Comparison of ENCODE assay signal across 8 cellular contexts in genomic region chr13:29923554-29924481, GRCh38.
DNase-seq lines count a peak whose midpoint lies in the region; ATAC-seq, FAIRE-seq and TF ChIP-seq lines count a peak whose summit lies in the region.

No MANE protein-coding gene starts in this region.

- ATAC-seq in GM21381 (IDR thresholded peaks at IDR 0.05; ENCODE audit: unreplicated experiment) (no peak), HG03045 (IDR thresholded peaks at IDR 0.05; ENCODE audit: unreplicated experiment) (no peak)

- no peak overlapping the region for H3K4me3 Mint-ChIP-seq in T-helper 2 cell treated with Interferon-gamma antibody and Interleukin-4, amounts not matched to agents 5 μg/mL and 100 μg/mL, for 36 hours
- H3K4me3 Mint-ChIP-seq in brain = no peak overlapping the region

- H3K4me1 Mint-ChIP-seq in T-helper 2 cell treated with Interferon-gamma antibody and Interleukin-4, amounts not matched to agents 5 μg/mL and 100 μg/mL, for 36 hours (ENCODE audit: low read depth) = peaks cover 33% of the 10 kb centered on the region
- peaks cover 62% of the 10 kb centered on the region for H3K4me1 Mint-ChIP-seq in brain

- H3K9me3 Mint-ChIP-seq in T-helper 2 cell treated with Interferon-gamma antibody and Interleukin-4, amounts not matched to agents 5 μg/mL and 100 μg/mL, for 36 hours = no peaks in the 10 kb centered on the region
- H3K9me3 Mint-ChIP-seq in brain = no peaks in the 10 kb centered on the region

- DNase-seq in DMS53 treated with DMSO at 0.1 percent for 48 hours (lab: John Stamatoyannopoulos, UW; ENCODE audit: unreplicated experiment) = peak; percentile 98
- DNase-seq in T-helper 2 cell treated with Interferon-gamma antibody and Interleukin-4, amounts not matched to agents 5 μg/mL and 100 μg/mL, for 36 hours (ENCODE audit: low spot score) = peak; percentile 47
- peak; percentile 56 for DNase-seq in stimulated activated CD4-positive, alpha-beta T cell treated with anti-CD3 and anti-CD28 coated beads, Interleukin-12 subunit alpha, Interleukin-12 subunit beta, amount 100 ng/mL, for 4 hours

- no peaks in the 10 kb centered on the region for H3K36me3 Mint-ChIP-seq in T-helper 2 cell treated with Interferon-gamma antibody and Interleukin-4, amounts not matched to agents 5 μg/mL and 100 μg/mL, for 36 hours (ENCODE audit: low read depth)
- H3K36me3 Mint-ChIP-seq in brain = no peaks in the 10 kb centered on the region

- H3K27ac Mint-ChIP-seq in T-helper 2 cell treated with Interferon-gamma antibody and Interleukin-4, amounts not matched to agents 5 μg/mL and 100 μg/mL, for 36 hours = no peak overlapping the region
- H3K27ac Mint-ChIP-seq in brain = peak overlapping the region; percentile 15 to 94 (median 65)

- peaks cover 4% of the 10 kb centered on the region for H3K27me3 Mint-ChIP-seq in T-helper 2 cell treated with Interferon-gamma antibody and Interleukin-4, amounts not matched to agents 5 μg/mL and 100 μg/mL, for 36 hours (ENCODE audit: low read depth)
- peaks cover 9% of the 10 kb centered on the region for H3K27me3 Mint-ChIP-seq in brain

- no peak; the same call in 1 of the 2 replicates for TF ChIP-seq EP300 in Ishikawa (IDR thresholded peaks at IDR 0.05; ENCODE audit: borderline replicate concordance)

- TF ChIP-seq RAD21 in Ishikawa (IDR thresholded peaks at IDR 0.05; ENCODE audit: low read depth) = peak; percentile 61

- TF ChIP-seq CTCF in brain (conservative IDR thresholded peaks at IDR 0.05) = peak; percentile 62 to 81

- FAIRE-seq in islet of Langerhans (lab: Jason Lieb, UNC) = peak; percentile 94

TF ChIP-seq in Ishikawa, 13 proteins besides CTCF, POLR2A, EP300 and RAD21:
- TF ChIP-seq EGR1 (IDR thresholded peaks at IDR 0.05) (no peak), CREB1 (IDR thresholded peaks at IDR 0.05; ENCODE audit: low read depth) (no peak), ZBTB7A (IDR thresholded peaks at IDR 0.05; ENCODE audit: low read depth) (no peak), CEBPB (IDR thresholded peaks at IDR 0.05) (peak; percentile 44; the same call in 1 of the 2 replicates), TEAD4 (IDR thresholded peaks at IDR 0.05) (peak; percentile 73), MAX (IDR thresholded peaks at IDR 0.05) (peak; percentile 98), TCF12 (IDR thresholded peaks at IDR 0.05; ENCODE audit: low read depth) (no peak; the same call in none of the 2 replicates), NFIC (IDR thresholded peaks at IDR 0.05) (peak; percentile 9; the same call in 1 of the 2 replicates), FOXM1 (IDR thresholded peaks at IDR 0.05; ENCODE audit: borderline replicate concordance, low read depth) (peak; percentile 18; the same call in 1 of the 2 replicates), YY1 (IDR thresholded peaks at IDR 0.05; ENCODE audit: low read depth) (peak; percentile 21; the same call in 1 of the 2 replicates), TAF1 (IDR thresholded peaks at IDR 0.05; ENCODE audit: low read depth) (no peak)
- TF ChIP-seq, protein P1, sequence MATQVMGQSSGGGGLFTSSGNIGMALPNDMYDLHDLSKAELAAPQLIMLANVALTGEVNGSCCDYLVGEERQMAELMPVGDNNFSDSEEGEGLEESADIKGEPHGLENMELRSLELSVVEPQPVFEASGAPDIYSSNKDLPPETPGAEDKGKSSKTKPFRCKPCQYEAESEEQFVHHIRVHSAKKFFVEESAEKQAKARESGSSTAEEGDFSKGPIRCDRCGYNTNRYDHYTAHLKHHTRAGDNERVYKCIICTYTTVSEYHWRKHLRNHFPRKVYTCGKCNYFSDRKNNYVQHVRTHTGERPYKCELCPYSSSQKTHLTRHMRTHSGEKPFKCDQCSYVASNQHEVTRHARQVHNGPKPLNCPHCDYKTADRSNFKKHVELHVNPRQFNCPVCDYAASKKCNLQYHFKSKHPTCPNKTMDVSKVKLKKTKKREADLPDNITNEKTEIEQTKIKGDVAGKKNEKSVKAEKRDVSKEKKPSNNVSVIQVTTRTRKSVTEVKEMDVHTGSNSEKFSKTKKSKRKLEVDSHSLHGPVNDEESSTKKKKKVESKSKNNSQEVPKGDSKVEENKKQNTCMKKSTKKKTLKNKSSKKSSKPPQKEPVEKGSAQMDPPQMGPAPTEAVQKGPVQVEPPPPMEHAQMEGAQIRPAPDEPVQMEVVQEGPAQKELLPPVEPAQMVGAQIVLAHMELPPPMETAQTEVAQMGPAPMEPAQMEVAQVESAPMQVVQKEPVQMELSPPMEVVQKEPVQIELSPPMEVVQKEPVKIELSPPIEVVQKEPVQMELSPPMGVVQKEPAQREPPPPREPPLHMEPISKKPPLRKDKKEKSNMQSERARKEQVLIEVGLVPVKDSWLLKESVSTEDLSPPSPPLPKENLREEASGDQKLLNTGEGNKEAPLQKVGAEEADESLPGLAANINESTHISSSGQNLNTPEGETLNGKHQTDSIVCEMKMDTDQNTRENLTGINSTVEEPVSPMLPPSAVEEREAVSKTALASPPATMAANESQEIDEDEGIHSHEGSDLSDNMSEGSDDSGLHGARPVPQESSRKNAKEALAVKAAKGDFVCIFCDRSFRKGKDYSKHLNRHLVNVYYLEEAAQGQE (IDR thresholded peaks at IDR 0.05; ENCODE audit: low read depth) = no peak
- TF ChIP-seq, protein P2, sequence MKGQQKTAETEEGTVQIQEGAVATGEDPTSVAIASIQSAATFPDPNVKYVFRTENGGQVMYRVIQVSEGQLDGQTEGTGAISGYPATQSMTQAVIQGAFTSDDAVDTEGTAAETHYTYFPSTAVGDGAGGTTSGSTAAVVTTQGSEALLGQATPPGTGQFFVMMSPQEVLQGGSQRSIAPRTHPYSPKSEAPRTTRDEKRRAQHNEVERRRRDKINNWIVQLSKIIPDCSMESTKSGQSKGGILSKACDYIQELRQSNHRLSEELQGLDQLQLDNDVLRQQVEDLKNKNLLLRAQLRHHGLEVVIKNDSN (IDR thresholded peaks at IDR 0.05) = peak; percentile 90

Comparison
In these comparisons a context has a peak if more than half of its experiments do, and no peak if none do; other contexts are left out.
1. DNase-seq: peak in every context shown above with its lines; median percentile 98 in DMS53 treated with DMSO at 0.1 percent for 48 hours; 56 in stimulated activated CD4-positive, alpha-beta T cell treated with anti-CD3 and anti-CD28 coated beads, Interleukin-12 subunit alpha, Interleukin-12 subunit beta, amount 100 ng/mL, for 4 hours; 47 in T-helper 2 cell treated with Interferon-gamma antibody and Interleukin-4, amounts not matched to agents 5 μg/mL and 100 μg/mL, for 36 hours.